In the genomic region with DNA sequence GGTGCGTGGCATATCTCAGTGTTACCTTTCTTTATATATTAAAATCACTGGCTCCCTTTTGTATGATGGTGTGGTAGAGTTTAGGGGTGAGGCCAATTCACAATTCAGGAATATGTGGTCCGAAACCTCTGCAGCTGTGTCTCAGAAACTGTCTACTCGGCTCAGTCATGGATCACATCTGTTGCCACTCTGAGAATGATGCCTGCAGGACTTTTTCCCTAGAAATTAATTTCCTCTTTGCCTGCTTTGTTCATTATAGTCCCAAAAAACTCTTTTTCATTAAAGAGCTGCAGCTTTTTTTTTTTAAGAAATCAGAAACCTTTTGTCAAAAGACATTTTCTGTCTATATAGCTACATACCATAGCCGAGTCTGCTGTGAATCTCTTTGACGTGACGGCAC, we compare ENCODE assay signal across 19 cellular contexts.
DNase-seq lines count a peak whose midpoint lies in the region; ATAC-seq and TF ChIP-seq lines count a peak whose summit lies in the region.
"Had no signal": no experiment of that assay in that cellular context is flagged by ENCODE, and none has a peak within 500 bp of the region (broad histone marks: within the 10 kb centered on the region; RNA-seq: fewer than 3 reads in every experiment).

No MANE protein-coding gene starts in this region.

- H3K27ac ChIP-seq in CD8-positive, alpha-beta T cell (ENCODE audit: low read depth, low read length) = no peak overlapping the region
- H3K27ac ChIP-seq in KMS-11 = peak overlapping the region; percentile 33; the same call in 1 of the 2 replicates
- H3K27ac ChIP-seq: A549; BLaER1 treated with 17β-estradiol and CSF1 and Interleukin-3, amounts not matched to agents 10 nM and 100 nM had no signal

- no peaks in the 10 kb centered on the region for H3K27me3 ChIP-seq in CD8-positive, alpha-beta T cell (ENCODE audit: insufficient read depth, low read length)
- H3K27me3 ChIP-seq in KMS-11 (ENCODE audit: insufficient read depth, low read depth) = no peaks in the 10 kb centered on the region
- H3K27me3 ChIP-seq: BE2C; BLaER1 treated with 17β-estradiol and CSF1 and Interleukin-3, amounts not matched to agents 10 nM and 100 nM had no signal

- no peak for TF ChIP-seq CTCF in CD8-positive, alpha-beta T cell (IDR thresholded peaks at IDR 0.05)
- no peak for TF ChIP-seq CTCF in KMS-11 (conservative IDR thresholded peaks at IDR 0.05; ENCODE audit: low read depth, low read length)
- no peak for TF ChIP-seq CTCF in HFFc6 (IDR thresholded peaks at IDR 0.05)

- no peaks in the 10 kb centered on the region for H3K9me3 ChIP-seq in CD8-positive, alpha-beta T cell (ENCODE audit: low read length)
- H3K9me3 ChIP-seq: A549, BE2C, Caco-2, HAP-1 had no signal

- H3K4me1 ChIP-seq in CD8-positive, alpha-beta T cell (ENCODE audit: insufficient read depth, low read length) = no peaks in the 10 kb centered on the region
- no peaks in the 10 kb centered on the region for H3K4me1 ChIP-seq in KMS-11 (ENCODE audit: low read depth, poor library complexity, severe bottlenecking)
- H3K4me1 ChIP-seq: A549, BE2C, Caco-2, HAP-1 had no signal

- no peaks in the 10 kb centered on the region for H3K79me2 ChIP-seq in KMS-11 (ENCODE audit: insufficient read depth, low read depth)

- H3K9ac ChIP-seq in KMS-11 = no peak overlapping the region
- H3K9ac ChIP-seq: BLaER1 treated with 17β-estradiol and CSF1 and Interleukin-3, amounts not matched to agents 10 nM and 100 nM had no signal

- no peak overlapping the region for H2AFZ ChIP-seq in KMS-11 (ENCODE audit: low read depth)

- H3K36me3 Mint-ChIP-seq in CD8-positive, alpha-beta T cell = peaks cover 54% of the 10 kb centered on the region
- peaks cover 14% of the 10 kb centered on the region for H3K36me3 Mint-ChIP-seq in activated T-helper 17 cell treated with anti-CD3 and anti-CD28 coated beads, Interleukin-2, amount 50 U/mL, for 72 hours (ENCODE audit: low read depth)
- 0 out of 2 replicates have a peak, but pooled peaks cover 4% of the 10 kb centered on the region for H3K36me3 Mint-ChIP-seq in HFFc6 (ENCODE audit: low read depth)

- DNase-seq in CD8-positive, alpha-beta T cell = no peak
- DNase-seq in HFFc6 (no peak), GM19238 (ENCODE audit: insufficient read length, low spot score) (no peak)
- DNase-seq: 8988T; ACHN; AML-193; BE2C; Caco-2; CD4-positive, alpha-beta T cell; DMS153; DND-41; GOT3 had no signal

- H4K20me1 ChIP-seq in KMS-11 (ENCODE audit: insufficient read depth) = no peaks in the 10 kb centered on the region
- H4K20me1 ChIP-seq: BLaER1 treated with 17β-estradiol and CSF1 and Interleukin-3, amounts not matched to agents 10 nM and 100 nM had no signal

- no peak overlapping the region for H3K4me3 ChIP-seq in CD8-positive, alpha-beta T cell (ENCODE audit: low read depth, low read length)
- H3K4me3 ChIP-seq in KMS-11 (IDR thresholded peaks at IDR 0.05; ENCODE audit: insufficient read depth, low read depth, low read length) = no peak overlapping the region
- H3K4me3 ChIP-seq: A549; BLaER1 treated with 17β-estradiol and CSF1 and Interleukin-3, amounts not matched to agents 10 nM and 100 nM; HAP-1 had no signal

- POLR2A ChIA-PET in CD8-positive, alpha-beta T cell (lab: Charles Lee) = interaction anchor here (1.6 kb wide), 1 partner anchor 12 kb away, joined by 3 read pairs; no protein-coding TSS in a partner anchor

- ATAC-seq in CD8-positive, alpha-beta T cell = no peak
- ATAC-seq in activated T-helper 17 cell treated with anti-CD3 and anti-CD28 coated beads, Interleukin-2, amount 50 U/mL, for 72 hours (replicated peaks) = no peak
- ATAC-seq in GM19035 (IDR thresholded peaks at IDR 0.05; ENCODE audit: unreplicated experiment) = no peak
- ATAC-seq: A549 had no signal

- no peaks in the 10 kb centered on the region for H3K9me3 Mint-ChIP-seq in CD8-positive, alpha-beta T cell
- no peaks in the 10 kb centered on the region for H3K9me3 Mint-ChIP-seq in activated T-helper 17 cell treated with anti-CD3 and anti-CD28 coated beads, Interleukin-2, amount 50 U/mL, for 72 hours
- H3K9me3 Mint-ChIP-seq in HFFc6 = no peaks in the 10 kb centered on the region; the same call in none of the 2 replicates
- H3K9me3 Mint-ChIP-seq: CD4-positive, alpha-beta T cell had no signal

- H3K4me2 ChIP-seq in KMS-11 = no peak overlapping the region
- H3K4me2 ChIP-seq: A549; BLaER1 treated with 17β-estradiol and CSF1 and Interleukin-3, amounts not matched to agents 10 nM and 100 nM had no signal

- intact Hi-C loops in CD8-positive, alpha-beta T cell (cut with DNase I, micrococcal nuclease) = no loop called here

- H3K36me3 ChIP-seq in CD8-positive, alpha-beta T cell (ENCODE audit: insufficient read depth, low read length) = no peaks in the 10 kb centered on the region
- H3K36me3 ChIP-seq in KMS-11 (ENCODE audit: insufficient read depth) = no peaks in the 10 kb centered on the region; the same call in 1 of the 2 replicates
- H3K36me3 ChIP-seq: BE2C, HAP-1 had no signal

- no peaks in the 10 kb centered on the region for H3K27me3 Mint-ChIP-seq in CD8-positive, alpha-beta T cell (ENCODE audit: low read depth)
- no peaks in the 10 kb centered on the region for H3K27me3 Mint-ChIP-seq in activated T-helper 17 cell treated with anti-CD3 and anti-CD28 coated beads, Interleukin-2, amount 50 U/mL, for 72 hours
- no peaks in the 10 kb centered on the region; the same call in 1 of the 2 replicates for H3K27me3 Mint-ChIP-seq in HFFc6 (ENCODE audit: insufficient read depth)
- H3K27me3 Mint-ChIP-seq: CD4-positive, alpha-beta T cell had no signal

- CTCF ChIA-PET in CD8-positive, alpha-beta T cell (lab: Charles Lee) = no interaction called here

- H3K4me3 Mint-ChIP-seq in CD8-positive, alpha-beta T cell = no peak overlapping the region
- no peak overlapping the region for H3K4me3 Mint-ChIP-seq in activated T-helper 17 cell treated with anti-CD3 and anti-CD28 coated beads, Interleukin-2, amount 50 U/mL, for 72 hours
- H3K4me3 Mint-ChIP-seq in HFFc6 = no peak overlapping the region
- H3K4me3 Mint-ChIP-seq: CD14-positive monocyte; CD4-positive, alpha-beta T cell had no signal

- peak overlapping the region; percentile 45 for H3K27ac Mint-ChIP-seq in CD8-positive, alpha-beta T cell
- H3K27ac Mint-ChIP-seq in activated T-helper 17 cell treated with anti-CD3 and anti-CD28 coated beads, Interleukin-2, amount 50 U/mL, for 72 hours = peak overlapping the region; percentile 41
- H3K27ac Mint-ChIP-seq in HFFc6 = no peak overlapping the region
- H3K27ac Mint-ChIP-seq: CD14-positive monocyte; CD4-positive, alpha-beta T cell had no signal

- peaks cover 13% of the 10 kb centered on the region for H3K4me1 Mint-ChIP-seq in CD8-positive, alpha-beta T cell (ENCODE audit: low read depth)
- no peaks in the 10 kb centered on the region for H3K4me1 Mint-ChIP-seq in activated T-helper 17 cell treated with anti-CD3 and anti-CD28 coated beads, Interleukin-2, amount 50 U/mL, for 72 hours
- no peaks in the 10 kb centered on the region for H3K4me1 Mint-ChIP-seq in HFFc6 (ENCODE audit: low read depth)
